In the genomic region with DNA sequence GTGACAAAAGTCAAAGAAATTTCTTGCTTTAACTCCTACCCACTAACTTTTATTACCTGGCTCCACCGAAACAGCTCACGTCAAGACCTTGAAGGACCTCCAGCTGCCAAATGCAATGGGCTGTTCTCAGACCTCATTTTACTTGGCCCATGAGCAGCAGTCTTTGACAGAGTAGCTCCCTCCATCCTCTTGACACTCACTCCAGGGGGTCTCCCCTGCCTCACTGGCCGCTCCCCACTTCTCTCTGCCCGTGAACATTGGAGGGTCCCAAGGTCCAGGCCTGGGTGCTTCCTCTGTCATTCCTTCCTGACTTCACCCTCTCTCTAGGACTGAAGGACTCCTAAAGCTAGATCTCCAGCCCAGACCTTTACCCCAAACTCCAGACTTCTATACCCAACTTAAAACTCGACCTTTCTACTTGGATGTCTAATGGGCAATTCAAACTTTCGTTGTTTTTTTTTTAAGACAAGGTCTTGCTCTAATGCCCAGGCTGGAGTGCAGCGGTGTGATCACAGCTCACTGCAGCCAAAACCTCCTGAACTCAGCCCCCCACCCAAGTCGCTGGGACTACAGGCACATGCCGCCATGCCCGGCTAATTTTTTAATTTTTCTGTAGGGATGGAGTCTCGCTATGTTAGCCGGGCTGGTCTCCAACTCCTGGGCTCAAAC, we compare ENCODE assay signal across 22 cellular contexts.
"Had no signal": no experiment of that assay in that cellular context is flagged by ENCODE, and none has a peak within 500 bp of the region (broad histone marks: within the 10 kb centered on the region; RNA-seq: fewer than 3 reads in every experiment).

No MANE protein-coding gene starts in this region.

- H3K27me3 ChIP-seq: dorsolateral prefrontal cortex, gastrocnemius medialis, hepatocyte, left lung, pancreas, suprapubic skin had no signal

- ATAC-seq: esophagus mucosa; gastrocnemius medialis; left cardiac atrium; left lung; naive thymus-derived CD8-positive, alpha-beta T cell; pancreas; sciatic nerve; stimulated activated memory B cell treated with anti-CD40 and anti-IgM and Interleukin-4, amounts not matched to agents 10 μg/mL and 1 μg/mL and 100 μg/mL, for 72 hours; stimulated activated naive CD8-positive, alpha-beta T cell treated with anti-CD3 and anti-CD28 coated beads, Interleukin-15, Interleukin-2, amounts not matched to agents 100 U/mL and 50 U/mL, for 24 hours had no signal

- H3K79me2 ChIP-seq: hepatocyte had no signal

- DNase-seq: caudate nucleus; dorsolateral prefrontal cortex; effector CD4-positive, alpha-beta T cell; endodermal cell; foreskin fibroblast; left cardiac atrium; left lung; mammary epithelial cell; mesendoderm; midbrain; naive thymus-derived CD8-positive, alpha-beta T cell; occipital lobe; pancreas; stimulated activated CD4-positive, alpha-beta T cell treated with anti-CD3 and anti-CD28 coated beads, Interleukin-4, amount 100 ng/mL, for 4 hours; stimulated activated naive CD8-positive, alpha-beta T cell treated with anti-CD3 and anti-CD28 coated beads, Interleukin-15, Interleukin-2, amounts not matched to agents 100 U/mL and 50 U/mL, for 24 hours; trophoblast cell had no signal

- H3K4me1 Mint-ChIP-seq: endodermal cell had no signal

- H3K27ac Mint-ChIP-seq: endodermal cell; stimulated activated memory B cell treated with anti-CD40 and anti-IgM and Interleukin-4, amounts not matched to agents 10 μg/mL and 1 μg/mL and 100 μg/mL, for 72 hours had no signal

- H3K9me3 Mint-ChIP-seq: endodermal cell; naive thymus-derived CD8-positive, alpha-beta T cell; stimulated activated memory B cell treated with anti-CD40 and anti-IgM and Interleukin-4, amounts not matched to agents 10 μg/mL and 1 μg/mL and 100 μg/mL, for 72 hours had no signal

- H3K36me3 Mint-ChIP-seq: naive thymus-derived CD8-positive, alpha-beta T cell; stimulated activated memory B cell treated with anti-CD40 and anti-IgM and Interleukin-4, amounts not matched to agents 10 μg/mL and 1 μg/mL and 100 μg/mL, for 72 hours had no signal

- H3K9me3 ChIP-seq: gastrocnemius medialis, left lung, pancreas, suprapubic skin had no signal

- H3K27me3 Mint-ChIP-seq: stimulated activated memory B cell treated with anti-CD40 and anti-IgM and Interleukin-4, amounts not matched to agents 10 μg/mL and 1 μg/mL and 100 μg/mL, for 72 hours had no signal

- H3K4me2 ChIP-seq: hepatocyte had no signal

- H3K4me3 Mint-ChIP-seq: endodermal cell; naive thymus-derived CD8-positive, alpha-beta T cell; stimulated activated memory B cell treated with anti-CD40 and anti-IgM and Interleukin-4, amounts not matched to agents 10 μg/mL and 1 μg/mL and 100 μg/mL, for 72 hours had no signal

- H3K4me3 ChIP-seq: dorsolateral prefrontal cortex, gastrocnemius medialis, hepatocyte, left lung, pancreas, suprapubic skin had no signal

- H3K27ac ChIP-seq: dorsolateral prefrontal cortex, gastrocnemius medialis, hepatocyte, left lung, pancreas, suprapubic skin had no signal

- H2AFZ ChIP-seq: hepatocyte had no signal

- H3K36me3 ChIP-seq: gastrocnemius medialis, left lung, pancreas, suprapubic skin had no signal
